8 cellular contexts compared by ENCODE assay signal in genomic region chr6:139371421-139372253, GRCh38. TPM values are rescaled to one million over a fixed set of nuclear protein-coding genes. Genes with fewer than 3 reads are reported as not detected.
DNase-seq lines count a peak whose midpoint lies in the region; ATAC-seq, FAIRE-seq and TF ChIP-seq lines count a peak whose summit lies in the region.

No MANE protein-coding gene starts in this region.

- FAIRE-seq in A549 (lab: Jason Lieb, UNC): no peak

- H3K27me3 ChIP-seq in mucosa of stomach (ENCODE audit: control insufficient read depth, insufficient read depth, low read length): no peaks in the 10 kb centered on the region

- peak overlapping the region; percentile 97 to 100 (median 99) for H3K4me3 Mint-ChIP-seq in brain

- peaks cover 0 to 6% (median 0%) of the 10 kb centered on the region in 5 experiments for H3K9me3 Mint-ChIP-seq in brain

- WGBS in A549 (ENCODE audit: missing lambda C conversion rate): 86% methylated on average over 3 of the region's 3 CpGs

- H3K4me2 ChIP-seq in A549: peak overlapping the region; percentile 81

- H3K4me3 ChIP-seq in A549 (peak overlapping the region; percentile 83; the same call in 2 of the 3 replicates), mucosa of stomach (ENCODE audit: low read length) (no peak overlapping the region)

- H3K27ac Mint-ChIP-seq in brain: peak overlapping the region; percentile 43 to 100 (median 93)

- peaks cover 41% of the 10 kb centered on the region for H3K36me3 Mint-ChIP-seq in brain

- POLR2A ChIA-PET in A549 (lab: Yijun Ruan, JAX): no interaction called here
- POLR2A ChIA-PET in HEK293T (lab: Yijun Ruan, JAX): interaction anchor here (1.2 kb wide), 1 partner anchor 483 kb away, joined by 3 read pairs; no protein-coding TSS in a partner anchor

- no peak overlapping the region for H3K27ac ChIP-seq in A549

- ATAC-seq in A549 (no peak), HG03354 (IDR thresholded peaks at IDR 0.05; ENCODE audit: poor library complexity, severe bottlenecking, unreplicated experiment) (no peak), HG03108 (IDR thresholded peaks at IDR 0.05; ENCODE audit: unreplicated experiment) (no peak)

- TF ChIP-seq RAD21 in A549 (conservative IDR thresholded peaks at IDR 0.05 in 1 of 2, IDR thresholded peaks at IDR 0.05 in 1 of 2): no peak

- H3K9ac ChIP-seq in mucosa of stomach (ENCODE audit: low read length): peak overlapping the region; percentile 4

- H3K4me1 Mint-ChIP-seq in brain: peaks cover 58% of the 10 kb centered on the region

- no peak for TF ChIP-seq EP300 in A549 (IDR thresholded peaks at IDR 0.05)

- no peak for TF ChIP-seq POLR2A in A549 (IDR thresholded peaks at IDR 0.05; ENCODE audit: low read length)

- no peaks in the 10 kb centered on the region for H3K36me3 ChIP-seq in mucosa of stomach (ENCODE audit: control insufficient read depth, insufficient read depth, low read length)

- H3K9me3 ChIP-seq in A549 (no peaks in the 10 kb centered on the region), mucosa of stomach (ENCODE audit: control insufficient read depth, low read length) (no peaks in the 10 kb centered on the region)

- TF ChIP-seq CTCF in A549 (IDR thresholded peaks at IDR 0.05) (no peak), brain (conservative IDR thresholded peaks at IDR 0.05) (no peak)

- H3K4me1 ChIP-seq in A549: peaks cover 39% of the 10 kb centered on the region
- peaks cover 24% of the 10 kb centered on the region for H3K4me1 ChIP-seq in mucosa of stomach (ENCODE audit: control insufficient read depth, insufficient read depth, low read length)

- peaks cover 20% of the 10 kb centered on the region for H3K27me3 Mint-ChIP-seq in brain

- CTCF ChIA-PET in A549 (lab: Yijun Ruan, JAX) (no interaction called here), HEK293T (lab: Yijun Ruan, JAX) (interaction anchor here (0.6 to 0.7 kb wide), 3 partner anchors 143 to 589 kb away, joined by 3 to 5 read pairs (median 4); no protein-coding TSS in a partner anchor)

- DNase-seq in A549 (ENCODE audit: low read depth in 1 of 2, low spot score in 1 of 2): no peak
- no peak for DNase-seq in HEK293T (ENCODE audit: extremely low spot score)
- no peak for DNase-seq in SIG-M5 (lab: John Stamatoyannopoulos, UW)
- DNase-seq in NCI-H2081 (lab: John Stamatoyannopoulos, UW): no peak

TF ChIP-seq in A549, 52 proteins besides CTCF, POLR2A, EP300 and RAD21:
- TF ChIP-seq JUN (IDR thresholded peaks at IDR 0.05) (no peak), HES2 (IDR thresholded peaks at IDR 0.05) (no peak), RFX5 (IDR thresholded peaks at IDR 0.05) (no peak), REST (IDR thresholded peaks at IDR 0.05) (no peak), FOXS1 (CRISPR knock-in tag; IDR thresholded peaks at IDR 0.05) (no peak), RCOR1 (IDR thresholded peaks at IDR 0.05; ENCODE audit: low read depth, low read length) (no peak), HOXB5 (CRISPR knock-in tag; IDR thresholded peaks at IDR 0.05) (no peak)

TF ChIP-seq in HEK293T, 16 proteins besides CTCF, POLR2A, EP300 and RAD21:
- TF ChIP-seq PKNOX1 (IDR thresholded peaks at IDR 0.05): peak; percentile 92
- TF ChIP-seq HDGF (IDR thresholded peaks at IDR 0.05; ENCODE audit: borderline replicate concordance): no peak
- TF ChIP-seq ARNT (IDR thresholded peaks at IDR 0.05): peak; percentile 9; the same call in 1 of the 2 replicates

RNA-seq across cellular contexts. Expression of gene CITED2, which starts 2.8 kb away (rescaled TPM):
- polyA plus RNA-seq in A549 (2011; rRNA removed) (7.1 and 9.3 TPM in 2 replicates), A549 (2017; fragmentation: RNase III; extraction: RNeasy Plus Mini Kit Qiagen cat#74134 plus additional on column Dnase treatment) (6.4 to 8.2 TPM (median 6.8 TPM) in 3 replicates), brain (ENCODE audit: insufficient read depth, low read depth, low replicate concordance) (55.7 TPM)
- polyA plus RNA-seq in A549 (2012; cell fraction: cytosol; rRNA removed): 14.4 and 21.3 TPM in 2 replicates
- 24.4 and 38.8 TPM in 2 replicates for polyA plus RNA-seq in A549 (2012; cell fraction: nucleus; rRNA removed)
- polyA minus RNA-seq in A549 (2011; rRNA and poly(A)+ RNA removed): 2.7 and 3.6 TPM in 2 replicates
